In genomic region chr3:123272547-123272946, GRCh38 we compare ENCODE assay signal across 19 cellular contexts.
DNase-seq lines count a peak whose midpoint lies in the region; ATAC-seq and TF ChIP-seq lines count a peak whose summit lies in the region.
"Had no signal": no experiment of that assay in that cellular context is flagged by ENCODE, and none has a peak within 500 bp of the region (broad histone marks: within the 10 kb centered on the region; RNA-seq: fewer than 3 reads in every experiment).

No MANE protein-coding gene starts in this region.

- H4K5ac ChIP-seq in H9 (ENCODE audit: insufficient read length, low read depth, low read length), result no peak overlapping the region

- H3K27ac Mint-ChIP-seq in H9, result no peak overlapping the region
- H3K27ac Mint-ChIP-seq: naive B cell had no signal

- peaks cover 9 to 11% of the 10 kb centered on the region in 2 experiments for H3K4me1 Mint-ChIP-seq in H9
- H3K4me1 Mint-ChIP-seq: CD14-positive monocyte had no signal

- H3K79me1 ChIP-seq in H9 (ENCODE audit: insufficient read depth, low read depth, low read length, poor library complexity, severe bottlenecking), result no peaks in the 10 kb centered on the region

- H3K9ac ChIP-seq in H9 (ENCODE audit: extremely low read depth, insufficient read length, low read length) (no peak overlapping the region), skeletal muscle satellite cell (ENCODE audit: low read depth, low read length) (peak overlapping the region; percentile 24)

- no peak overlapping the region for H3K56ac ChIP-seq in H9 (ENCODE audit: insufficient read length, low read depth, low read length)

- no peaks in the 10 kb centered on the region for H3K27me3 Mint-ChIP-seq in H9 (ENCODE audit: low read depth)
- H3K27me3 Mint-ChIP-seq: naive B cell had no signal

- H3K4me2 ChIP-seq in H9 (ENCODE audit: insufficient read depth, insufficient read length, low read length) (no peak overlapping the region), skeletal muscle satellite cell (ENCODE audit: low read length) (no peak overlapping the region)

- H3K23me2 ChIP-seq in H9 (ENCODE audit: insufficient read length, low read depth, low read length, poor library complexity, severe bottlenecking), result no peaks in the 10 kb centered on the region

- H2BK12ac ChIP-seq in H9 (ENCODE audit: insufficient read length, low read depth, low read length), result no peak overlapping the region

- H3K23ac ChIP-seq in H9 (ENCODE audit: insufficient read length, low read depth, low read length), result no peak overlapping the region

- POLR2A ChIA-PET in GM10248 (lab: Yijun Ruan, JAX), result no interaction called here

- H3K9me3 ChIP-seq in H9 (ENCODE audit: control insufficient read depth, low read depth, low read length) (no peaks in the 10 kb centered on the region), skeletal muscle satellite cell (replicated peaks; ENCODE audit: low read length) (no peaks in the 10 kb centered on the region)
- H3K9me3 ChIP-seq: psoas muscle, thoracic aorta had no signal

- peaks cover 3% of the 10 kb centered on the region for H3K36me3 ChIP-seq in skeletal muscle satellite cell (ENCODE audit: insufficient read depth, low read length)
- H3K36me3 ChIP-seq: thoracic aorta had no signal

- DNase-seq in H9, result no peak
- DNase-seq in fibroblast of mammary gland (ENCODE audit: low read depth), result peak; percentile 46
- DNase-seq in stimulated activated CD4-positive, alpha-beta T cell treated with anti-CD3 and anti-CD28 coated beads, Interleukin-1b, Interleukin-23, amount 100 ng/mL, for 48 hours, result no peak
- DNase-seq in GM13976 (ENCODE audit: low spot score), result no peak
- DNase-seq in GM10248 (ENCODE audit: extremely low spot score), result no peak
- no peak for DNase-seq in left colon
- DNase-seq: activated CD8-positive, alpha-beta memory T cell treated with anti-CD3 and anti-CD28 coated beads for 24 hours; activated effector memory CD4-positive, alpha-beta T cell treated with anti-CD3 and anti-CD28 coated beads, Interleukin-2, amount 50 U/mL, for 16 hours; effector CD4-positive, alpha-beta T cell; glutamatergic neuron; kidney; naive B cell; NCI-H1048; NCI-H2171 treated with DMSO at 0.1 percent for 48 hours; psoas muscle had no signal

- no peak overlapping the region for H4K8ac ChIP-seq in H9 (replicated peaks; ENCODE audit: insufficient read length, low read depth, low read length)

- H2AFZ ChIP-seq in H9 (ENCODE audit: low read length), result no peak overlapping the region

- no peak overlapping the region for H3K4me3 ChIP-seq in fibroblast of mammary gland (ENCODE audit: control insufficient read depth, low read depth, low read length)
- H3K4me3 ChIP-seq in skeletal muscle satellite cell (ENCODE audit: low read length), result no peak overlapping the region
- H3K4me3 ChIP-seq: psoas muscle, thoracic aorta had no signal

- H2AK5ac ChIP-seq in H9 (ENCODE audit: insufficient read length, low read length), result no peak overlapping the region

- ATAC-seq in SK-N-SH treated with all-trans-retinoic acid at 6 μM for 48 hours (peak; percentile 63), left colon (no peak)

- H3T11ph ChIP-seq in H9 (ENCODE audit: low read length), result no peak overlapping the region

- in situ Hi-C loops in GM13976 (cut with MboI; ENCODE audit: low sequenced_read_pairs, unreplicated experiment), result no loop called here

- peaks cover 0 to 7% (median 7%) of the 10 kb centered on the region in 3 experiments; a peak in 4 of 7 replicates for H3K36me3 Mint-ChIP-seq in H9 (ENCODE audit: insufficient read depth in 1 of 3, low read depth in 3 of 3)

- no peak overlapping the region for H3K18ac ChIP-seq in H9 (ENCODE audit: insufficient read length, low read depth, low read length)

- no peak overlapping the region for H2BK20ac ChIP-seq in H9 (ENCODE audit: low read depth, low read length, poor library complexity, severe bottlenecking)

- TF ChIP-seq CTCF in H9 (conservative IDR thresholded peaks at IDR 0.05) (no peak), fibroblast of mammary gland (conservative IDR thresholded peaks at IDR 0.05; ENCODE audit: control insufficient read depth, insufficient read depth, low read depth, low read length) (no peak), GM13976 (IDR thresholded peaks at IDR 0.05; ENCODE audit: borderline replicate concordance, control extremely low read depth, extremely low read depth, insufficient read depth, missing control alignments) (no peak), GM10248 (IDR thresholded peaks at IDR 0.05; ENCODE audit: control extremely low read depth, extremely low read depth, low read depth, missing control alignments) (no peak)

- H2BK5ac ChIP-seq in H9 (ENCODE audit: insufficient read length, low read length), result no peak overlapping the region

- peak overlapping the region; percentile 84; the same call in 1 of the 2 replicates for H2BK15ac ChIP-seq in H9 (ENCODE audit: low read depth, low read length)

- peaks cover 6% of the 10 kb centered on the region; the same call in 1 of the 2 replicates for H3K4me1 ChIP-seq in H9 (ENCODE audit: insufficient read depth, low read length)
- H3K4me1 ChIP-seq in skeletal muscle satellite cell (ENCODE audit: control insufficient read depth, insufficient read depth, low read length), result peaks cover 21% of the 10 kb centered on the region

- H3K79me2 ChIP-seq in H9 (ENCODE audit: insufficient read depth, low read length), result no peaks in the 10 kb centered on the region

- H3K27me3 ChIP-seq in H9 (ENCODE audit: insufficient read depth, low read length) (no peaks in the 10 kb centered on the region), skeletal muscle satellite cell (ENCODE audit: control insufficient read depth, insufficient read depth, low read length) (no peaks in the 10 kb centered on the region)

- intact Hi-C loops in left colon (cut with DNase I, micrococcal nuclease), result no loop called here

- CTCF ChIA-PET in GM10248 (lab: Yijun Ruan, JAX), result interaction anchor here (1.0 to 1.2 kb wide), 2 partner anchors 7 to 13 kb away, joined by 3 read pairs; no protein-coding TSS in a partner anchor

- no peak overlapping the region for H3K14ac ChIP-seq in H9 (ENCODE audit: insufficient read depth, low read length)

- no peaks in the 10 kb centered on the region for H3K9me3 Mint-ChIP-seq in H9
- H3K9me3 Mint-ChIP-seq: CD14-positive monocyte, naive B cell had no signal

- no peak overlapping the region for H3K4me3 Mint-ChIP-seq in H9
- H3K4me3 Mint-ChIP-seq: CD14-positive monocyte, naive B cell had no signal

- no peak overlapping the region for H2BK120ac ChIP-seq in H9 (ENCODE audit: low read depth, low read length, poor library complexity, severe bottlenecking)

- H3K4ac ChIP-seq in H9 (ENCODE audit: low read depth, low read length), result no peak overlapping the region

- no CpG with 5 or more reads among the region's 2 CpGs for WGBS in H9 (ENCODE audit: extremely low coverage, insufficient read length, low lambda C conversion rate)

- H4K20me1 ChIP-seq in H9 (ENCODE audit: control insufficient read depth, insufficient read depth, insufficient read length), result no peaks in the 10 kb centered on the region

- H3K27ac ChIP-seq in H9 (ENCODE audit: insufficient read length, low read depth, low read length), result no peak overlapping the region

- H4K91ac ChIP-seq in H9 (ENCODE audit: insufficient read length, low read depth, low read length), result no peak overlapping the region

TF ChIP-seq in SK-N-SH treated with all-trans-retinoic acid at 6 μM for 48 hours, 23 proteins besides CTCF, POLR2A, EP300 and RAD21 (continues in another document):
- TF ChIP-seq ZC3H10 (CRISPR knock-in tag; IDR thresholded peaks at IDR 0.05) (no peak), ARNTL (CRISPR knock-in tag; IDR thresholded peaks at IDR 0.05; ENCODE audit: borderline replicate concordance, low read depth) (no peak), ZNF8 (CRISPR knock-in tag; IDR thresholded peaks at IDR 0.05) (no peak), OSR1 (CRISPR knock-in tag; IDR thresholded peaks at IDR 0.05) (no peak), ZNF70 (CRISPR knock-in tag; IDR thresholded peaks at IDR 0.05) (no peak), TOX (CRISPR knock-in tag; IDR thresholded peaks at IDR 0.05; ENCODE audit: borderline replicate concordance) (no peak), PPARA (CRISPR knock-in tag; IDR thresholded peaks at IDR 0.05; ENCODE audit: borderline replicate concordance) (no peak), ZFP30 (CRISPR knock-in tag; IDR thresholded peaks at IDR 0.05) (no peak), ZFP3 (CRISPR knock-in tag; IDR thresholded peaks at IDR 0.05) (no peak), TSHZ2 (CRISPR knock-in tag; IDR thresholded peaks at IDR 0.05) (no peak), ZNF565 (CRISPR knock-in tag; conservative IDR thresholded peaks at IDR 0.05; ENCODE audit: low read depth) (no peak)
